In genomic region chr7:78472519-78472918, GRCh38 we compare ENCODE assay signal across 19 cellular contexts.
A peak's percentile ranks its signal among the peaks of the same experiment; 100 is the strongest.
DNase-seq lines count a peak whose midpoint lies in the region; ATAC-seq and TF ChIP-seq lines count a peak whose summit lies in the region.
"Had no signal": no experiment of that assay in that cellular context is flagged by ENCODE, and none has a peak within 500 bp of the region (broad histone marks: within the 10 kb centered on the region; RNA-seq: fewer than 3 reads in every experiment).

No MANE protein-coding gene starts in this region.

- H3K9me3 ChIP-seq in RWPE2 (ENCODE audit: severe bottlenecking) (no peaks in the 10 kb centered on the region), osteoblast (ENCODE audit: low read depth, low read length) (no peaks in the 10 kb centered on the region), PC-9 (ENCODE audit: insufficient read depth, low read depth) (no peaks in the 10 kb centered on the region)

- BruUV-seq in PC-9 (replicated peaks; lab: Mats Ljungman, UMichigan), result no TSS peak

- TF ChIP-seq CTCF in RWPE2 (IDR thresholded peaks at IDR 0.05; ENCODE audit: poor library complexity, severe bottlenecking), result no peak
- no peak for TF ChIP-seq CTCF in fibroblast of mammary gland (conservative IDR thresholded peaks at IDR 0.05; ENCODE audit: control insufficient read depth, insufficient read depth, low read depth, low read length)
- no peak for TF ChIP-seq CTCF in osteoblast (IDR thresholded peaks at IDR 0.05; ENCODE audit: extremely low read depth, low read depth, low read length)
- no peak for TF ChIP-seq CTCF in PC-9 (conservative IDR thresholded peaks at IDR 0.05)

- no peak overlapping the region for H2AFZ ChIP-seq in osteoblast (ENCODE audit: low read length)
- no peak overlapping the region for H2AFZ ChIP-seq in PC-9
- H2AFZ ChIP-seq: GM23338 had no signal

- CTCF ChIA-PET in PC-9 (lab: Charles Lee), result no interaction called here

- DNase-seq in GM03348 (ENCODE audit: low spot score) (peak; percentile 68), RWPE2 (ENCODE audit: low spot score) (no peak), fibroblast of mammary gland (ENCODE audit: low read depth) (peak; percentile 77), osteoblast (ENCODE audit: insufficient read length, low spot score, missing footprints) (peak; percentile 9), PC-9 (no peak), dermis blood vessel endothelial cell (no peak)
- DNase-seq: activated B cell treated with CpG ODN at 0.5 μM for 24 hours; amygdala; CD4-positive, CD25-positive, alpha-beta regulatory T cell; DMS79; natural killer cell; NCI-H1105 treated with DMSO at 0.1 percent for 48 hours; NCI-H2227 treated with DMSO at 0.1 percent for 48 hours; T-helper 17 cell had no signal

- H3K4me1 ChIP-seq in RWPE2 (ENCODE audit: insufficient read depth, poor library complexity, severe bottlenecking), result no peaks in the 10 kb centered on the region
- H3K4me1 ChIP-seq in osteoblast (ENCODE audit: insufficient read depth, low read length), result peaks cover 18% of the 10 kb centered on the region
- no peaks in the 10 kb centered on the region for H3K4me1 ChIP-seq in PC-9 (replicated peaks; ENCODE audit: insufficient read depth)

- intact Hi-C loops in PC-9 (cut with micrococcal nuclease; ENCODE audit: unreplicated experiment), result no loop called here

- H3K27ac ChIP-seq in RWPE2 (ENCODE audit: poor library complexity, severe bottlenecking) (no peak overlapping the region), osteoblast (ENCODE audit: low read depth, low read length) (no peak overlapping the region), PC-9 (no peak overlapping the region)
- H3K27ac ChIP-seq: epithelial cell of prostate had no signal

- H3K27me3 ChIP-seq in RWPE2 (ENCODE audit: insufficient read depth, poor library complexity, severe bottlenecking) (no peaks in the 10 kb centered on the region), osteoblast (ENCODE audit: insufficient read depth, low read length) (no peaks in the 10 kb centered on the region), PC-9 (ENCODE audit: insufficient read depth, low read depth) (no peaks in the 10 kb centered on the region)

- peak; percentile 29; the same call in 1 of the 3 replicates for ATAC-seq in RWPE2 (ENCODE audit: low read depth)
- ATAC-seq in HG03521 (IDR thresholded peaks at IDR 0.05; ENCODE audit: unreplicated experiment), result no peak
- no peak for ATAC-seq in GM18511 (IDR thresholded peaks at IDR 0.05; ENCODE audit: unreplicated experiment)
- ATAC-seq: GM23338, natural killer cell, Right ventricle myocardium inferior, T-helper 17 cell had no signal

- POLR2A ChIA-PET in PC-9 (lab: Charles Lee; ENCODE audit: unreplicated experiment), result no interaction called here

- H3K9me2 ChIP-seq in PC-9 (ENCODE audit: insufficient read depth), result no peaks in the 10 kb centered on the region

- H3F3A ChIP-seq in PC-9 (ENCODE audit: insufficient read depth, low read depth), result no peaks in the 10 kb centered on the region

- no peaks in the 10 kb centered on the region for H3K79me2 ChIP-seq in osteoblast (ENCODE audit: insufficient read depth, low read length)
- no peaks in the 10 kb centered on the region for H3K79me2 ChIP-seq in PC-9 (ENCODE audit: low read depth)

- H3K4me3 ChIP-seq in RWPE2 (ENCODE audit: severe bottlenecking), result no peak overlapping the region
- H3K4me3 ChIP-seq in fibroblast of mammary gland (ENCODE audit: control insufficient read depth, low read depth, low read length), result no peak overlapping the region
- H3K4me3 ChIP-seq in osteoblast (ENCODE audit: insufficient read depth, low read length), result no peak overlapping the region
- no peak overlapping the region for H3K4me3 ChIP-seq in PC-9
- H3K4me3 ChIP-seq: GM23338 had no signal

- H3K4me2 ChIP-seq in osteoblast (ENCODE audit: insufficient read depth, low read length) (peak overlapping the region; percentile 6), PC-9 (no peak overlapping the region)
- H3K4me2 ChIP-seq: GM23338 had no signal

- H3K36me3 ChIP-seq in RWPE2 (ENCODE audit: low read depth) (no peaks in the 10 kb centered on the region), osteoblast (ENCODE audit: insufficient read depth, low read length) (no peaks in the 10 kb centered on the region), PC-9 (ENCODE audit: low read depth) (no peaks in the 10 kb centered on the region)

- H4K20me1 ChIP-seq in osteoblast (ENCODE audit: insufficient read depth, low read length) (no peaks in the 10 kb centered on the region), PC-9 (ENCODE audit: insufficient read depth) (no peaks in the 10 kb centered on the region)

Comparison
In these comparisons a context has a peak if more than half of its experiments do, and no peak if none do; other contexts are left out.
1. DNase-seq: peak in GM03348 (single experiment), fibroblast of mammary gland (single experiment) and osteoblast (single experiment); none in RWPE2 (single experiment), PC-9 (0 of 2) and dermis blood vessel endothelial cell (single experiment).